23 cellular contexts compared by ENCODE assay signal in genomic region chr1:17069452-17070162, GRCh38. TPM values are rescaled to one million over a fixed set of nuclear protein-coding genes. Genes with fewer than 3 reads are reported as not detected.
"Had no signal": no experiment of that assay in that cellular context is flagged by ENCODE, and none has a peak within 500 bp of the region (broad histone marks: within the 10 kb centered on the region; RNA-seq: fewer than 3 reads in every experiment).

No MANE protein-coding gene starts in this region.

- H3K4me3 ChIP-seq: hepatocyte, left ventricle myocardium inferior, lung, neural progenitor cell, right atrium auricular region, skin epidermis, tibial nerve, uterus had no signal

- H3K4me1 ChIP-seq: left ventricle myocardium inferior, neural progenitor cell, parathyroid adenoma, right atrium auricular region, tibial nerve, uterus had no signal

- H3K4me2 ChIP-seq: hepatocyte, neural progenitor cell had no signal

- H3K4me3 Mint-ChIP-seq: mesothelial cell of epicardium; naive B cell; natural killer cell; nephron progenitor cell; neural progenitor cell; stimulated activated effector memory CD8-positive, alpha-beta T cell treated with anti-CD3 and anti-CD28 coated beads, Interleukin-12 subunit alpha, Interleukin-12 subunit beta, amount 100 ng/mL, for 72 hours; stimulated activated naive CD8-positive, alpha-beta T cell treated with anti-CD3 and anti-CD28 coated beads, Interleukin-15, Interleukin-2, amounts not matched to agents 100 ng/mL and 50 ng/mL, for 24 hours; type B pancreatic cell had no signal

- H3K27me3 Mint-ChIP-seq: stimulated activated naive CD8-positive, alpha-beta T cell treated with anti-CD3 and anti-CD28 coated beads, Interleukin-15, Interleukin-2, amounts not matched to agents 100 ng/mL and 50 ng/mL, for 24 hours; type B pancreatic cell had no signal

- H3K9ac ChIP-seq: neural progenitor cell, parathyroid adenoma had no signal

- DNase-seq: islet precursor cell; left ventricle myocardium inferior; mesendoderm; naive B cell; natural killer cell; nephron progenitor cell; nucleus accumbens; stimulated activated CD4-positive, alpha-beta T cell treated with anti-CD3 and anti-CD28 coated beads, Interleukin-4, amount 100 ng/mL, for 24 hours; stimulated activated naive CD4-positive, alpha-beta T cell; uterus had no signal

- H3K36me3 Mint-ChIP-seq: mesothelial cell of epicardium; naive B cell; natural killer cell; neural progenitor cell; stimulated activated effector memory CD8-positive, alpha-beta T cell treated with anti-CD3 and anti-CD28 coated beads, Interleukin-12 subunit alpha, Interleukin-12 subunit beta, amount 100 ng/mL, for 72 hours; type B pancreatic cell had no signal

- H3K36me3 ChIP-seq: left ventricle myocardium inferior, neural progenitor cell, right atrium auricular region, tibial nerve, uterus had no signal

- H3K27me3 ChIP-seq: hepatocyte, neural progenitor cell, right atrium auricular region, uterus had no signal

- H3K27ac ChIP-seq: hepatocyte, left ventricle myocardium inferior, neural progenitor cell, parathyroid adenoma, right atrium auricular region, skin epidermis, tibial nerve, uterus had no signal

- H3K4me1 Mint-ChIP-seq: mesothelial cell of epicardium; naive B cell; natural killer cell; neural progenitor cell; stimulated activated effector memory CD8-positive, alpha-beta T cell treated with anti-CD3 and anti-CD28 coated beads, Interleukin-12 subunit alpha, Interleukin-12 subunit beta, amount 100 ng/mL, for 72 hours had no signal

- H3K9me3 Mint-ChIP-seq: mesothelial cell of epicardium; natural killer cell; stimulated activated effector memory CD8-positive, alpha-beta T cell treated with anti-CD3 and anti-CD28 coated beads, Interleukin-12 subunit alpha, Interleukin-12 subunit beta, amount 100 ng/mL, for 72 hours; stimulated activated naive CD8-positive, alpha-beta T cell treated with anti-CD3 and anti-CD28 coated beads, Interleukin-15, Interleukin-2, amounts not matched to agents 100 ng/mL and 50 ng/mL, for 24 hours; type B pancreatic cell had no signal

- H2AFZ ChIP-seq: hepatocyte, neural progenitor cell, parathyroid adenoma had no signal

- H3K79me2 ChIP-seq: hepatocyte, parathyroid adenoma had no signal

- H3K9me3 ChIP-seq: uterus had no signal

- ATAC-seq: natural killer cell; sciatic nerve; stimulated activated effector memory CD8-positive, alpha-beta T cell treated with anti-CD3 and anti-CD28 coated beads, Interleukin-12 subunit alpha, Interleukin-12 subunit beta, amount 100 ng/mL, for 72 hours had no signal

- H3K27ac Mint-ChIP-seq: mesothelial cell of epicardium; natural killer cell; nephron progenitor cell; neural progenitor cell; stimulated activated effector memory CD8-positive, alpha-beta T cell treated with anti-CD3 and anti-CD28 coated beads, Interleukin-12 subunit alpha, Interleukin-12 subunit beta, amount 100 ng/mL, for 72 hours; stimulated activated naive CD8-positive, alpha-beta T cell treated with anti-CD3 and anti-CD28 coated beads, Interleukin-15, Interleukin-2, amounts not matched to agents 100 ng/mL and 50 ng/mL, for 24 hours; type B pancreatic cell had no signal

RNA-seq across cellular contexts. Expression of gene PADI2, which starts 49.6 kb away (rescaled TPM):
- total RNA-seq: pulmonary artery endothelial cell had no signal
